In genomic region chr10:6168059-6168458, GRCh38 we compare ENCODE assay signal across 19 cellular contexts. TPM values are rescaled to one million over a fixed set of nuclear protein-coding genes. Genes with fewer than 3 reads are reported as not detected.
A peak's percentile ranks its signal among the peaks of the same experiment; 100 is the strongest.
DNase-seq lines count a peak whose midpoint lies in the region; ATAC-seq and TF ChIP-seq lines count a peak whose summit lies in the region.
"Had no signal": no experiment of that assay in that cellular context is flagged by ENCODE, and none has a peak within 500 bp of the region (broad histone marks: within the 10 kb centered on the region; RNA-seq: fewer than 3 reads in every experiment).

No MANE protein-coding gene starts in this region.

- H3K4me2 ChIP-seq in mesendoderm (ENCODE audit: low read length) (no peak overlapping the region), smooth muscle cell (peak overlapping the region; percentile 60)

- no peak overlapping the region for H2AK5ac ChIP-seq in mesendoderm (ENCODE audit: low read length)

- H3K9me3 ChIP-seq in smooth muscle cell (replicated peaks; ENCODE audit: low read depth) (no peaks in the 10 kb centered on the region), tibial nerve (no peaks in the 10 kb centered on the region)
- H3K9me3 ChIP-seq: mucosa of descending colon, ovary, uterus had no signal

- H3K36me3 Mint-ChIP-seq in activated naive CD4-positive, alpha-beta T cell treated with anti-CD3 and anti-CD28 coated beads, Interleukin-2, amount 50 U/mL, for 24 hours, result peaks cover 6% of the 10 kb centered on the region
- H3K36me3 Mint-ChIP-seq in activated naive CD4-positive, alpha-beta T cell treated with anti-CD3 and anti-CD28 coated beads, Interleukin-2, amount 10 ng/mL, durations not matched to agents 7 days and 5 days, result peaks cover 23% of the 10 kb centered on the region

- H3F3A ChIP-seq in smooth muscle cell (ENCODE audit: low read depth), result peaks cover 24% of the 10 kb centered on the region

- no peaks in the 10 kb centered on the region for H3K4me1 ChIP-seq in mesendoderm (ENCODE audit: control insufficient read depth, low read depth, low read length)
- H3K4me1 ChIP-seq in smooth muscle cell (ENCODE audit: low read depth), result peaks cover 41% of the 10 kb centered on the region
- peaks cover 0 to 82% (median 22%) of the 10 kb centered on the region in 4 donors for H3K4me1 ChIP-seq in tibial nerve

- H3K4ac ChIP-seq in mesendoderm (ENCODE audit: low read depth, low read length), result no peak overlapping the region

- no CpG with 5 or more reads among the region's 3 CpGs for WGBS in mesendoderm (ENCODE audit: extremely low coverage, insufficient coverage, low lambda C conversion rate)
- 40% methylated on average over 3 of the region's 3 CpGs for WGBS in smooth muscle cell (ENCODE audit: low lambda C conversion rate)
- 61 to 70% methylated on average over 3 of the region's 3 CpGs for WGBS in tibial nerve, 2 donors

- TF ChIP-seq EP300 in tibial nerve (IDR thresholded peaks at IDR 0.05), result no peak

- H4K8ac ChIP-seq in mesendoderm (ENCODE audit: low read depth, low read length), result no peak overlapping the region

- no peak overlapping the region for H2BK5ac ChIP-seq in mesendoderm (ENCODE audit: low read length)

- no peak overlapping the region for H3K18ac ChIP-seq in mesendoderm (ENCODE audit: low read length)

- peak overlapping the region; percentile 84 for H3K27ac Mint-ChIP-seq in activated naive CD4-positive, alpha-beta T cell treated with anti-CD3 and anti-CD28 coated beads, Interleukin-2, amount 50 U/mL, for 24 hours
- H3K27ac Mint-ChIP-seq in activated naive CD4-positive, alpha-beta T cell treated with anti-CD3 and anti-CD28 coated beads, Interleukin-2, amount 10 ng/mL, durations not matched to agents 7 days and 5 days, result no peak overlapping the region

- H3K9ac ChIP-seq in mesendoderm (ENCODE audit: low read length) (no peak overlapping the region), smooth muscle cell (ENCODE audit: low read depth) (no peak overlapping the region)

- H2BK120ac ChIP-seq in mesendoderm (ENCODE audit: low read depth, low read length), result no peak overlapping the region

- TF ChIP-seq POLR2A in Raji (IDR thresholded peaks at IDR 0.05; ENCODE audit: insufficient read depth, low read depth, low read length) (peak; percentile 33; the same call in 1 of the 2 replicates), tibial nerve (IDR thresholded peaks at IDR 0.05) (no peak)

- no peak for ATAC-seq in HG03571 (IDR thresholded peaks at IDR 0.05; ENCODE audit: unreplicated experiment)
- ATAC-seq in GM21717 (IDR thresholded peaks at IDR 0.05; ENCODE audit: unreplicated experiment), result no peak
- ATAC-seq: left colon, mucosa of descending colon had no signal

- peaks cover 79% of the 10 kb centered on the region for H3K4me1 Mint-ChIP-seq in activated naive CD4-positive, alpha-beta T cell treated with anti-CD3 and anti-CD28 coated beads, Interleukin-2, amount 50 U/mL, for 24 hours
- H3K4me1 Mint-ChIP-seq in activated naive CD4-positive, alpha-beta T cell treated with anti-CD3 and anti-CD28 coated beads, Interleukin-2, amount 10 ng/mL, durations not matched to agents 7 days and 5 days, result peaks cover 78% of the 10 kb centered on the region

- H4K5ac ChIP-seq in mesendoderm (ENCODE audit: low read length), result no peak overlapping the region

- H3K27me3 Mint-ChIP-seq in activated naive CD4-positive, alpha-beta T cell treated with anti-CD3 and anti-CD28 coated beads, Interleukin-2, amount 50 U/mL, for 24 hours, result no peaks in the 10 kb centered on the region
- no peaks in the 10 kb centered on the region for H3K27me3 Mint-ChIP-seq in activated naive CD4-positive, alpha-beta T cell treated with anti-CD3 and anti-CD28 coated beads, Interleukin-2, amount 10 ng/mL, durations not matched to agents 7 days and 5 days

- H3K79me2 ChIP-seq in mesendoderm (ENCODE audit: control insufficient read depth, insufficient read depth, low read length) (peaks cover 13% of the 10 kb centered on the region), smooth muscle cell (ENCODE audit: low read depth) (peaks cover 78% of the 10 kb centered on the region)

- DNase-seq in activated naive CD4-positive, alpha-beta T cell treated with anti-CD3 and anti-CD28 coated beads, Interleukin-2, amount 10 ng/mL, durations not matched to agents 7 days and 5 days, result no peak
- DNase-seq in mesendoderm, result no peak
- DNase-seq in smooth muscle cell (lab: John Stamatoyannopoulos, UW; ENCODE audit: unreplicated experiment), result no peak
- DNase-seq in tibial nerve (ENCODE audit: low spot score in 2 of 2), result no peak
- DNase-seq: activated gamma-delta T cell treated with Interleukin-2 at 50 U/mL for 16 hours; COR-L47; cortex of kidney; KBM-7; left colon; mucosa of descending colon; NCI-H1930; ovary; stimulated activated CD4-positive, alpha-beta T cell treated with anti-CD3 and anti-CD28 coated beads, Interleukin-2, amount 100 ng/mL, for 48 hours; uterus; WERI-Rb-1 had no signal

- H3K27me3 ChIP-seq in mesendoderm (ENCODE audit: insufficient read depth, low read length, poor library complexity) (no peaks in the 10 kb centered on the region), smooth muscle cell (ENCODE audit: low read depth) (no peaks in the 10 kb centered on the region), tibial nerve (no peaks in the 10 kb centered on the region)
- H3K27me3 ChIP-seq: ovary, uterus had no signal

- no peaks in the 10 kb centered on the region for H3K9me3 Mint-ChIP-seq in activated naive CD4-positive, alpha-beta T cell treated with anti-CD3 and anti-CD28 coated beads, Interleukin-2, amount 50 U/mL, for 24 hours
- no peaks in the 10 kb centered on the region for H3K9me3 Mint-ChIP-seq in activated naive CD4-positive, alpha-beta T cell treated with anti-CD3 and anti-CD28 coated beads, Interleukin-2, amount 10 ng/mL, durations not matched to agents 7 days and 5 days

- no peak overlapping the region for H3K23ac ChIP-seq in mesendoderm (ENCODE audit: low read length)

- no peaks in the 10 kb centered on the region for H3K36me3 ChIP-seq in mesendoderm (ENCODE audit: control insufficient read depth, insufficient read depth, low read length)
- no peaks in the 10 kb centered on the region for H3K36me3 ChIP-seq in smooth muscle cell (ENCODE audit: low read depth)
- peaks cover 0 to 16% (median 0%) of the 10 kb centered on the region in 3 donors for H3K36me3 ChIP-seq in tibial nerve
- H3K36me3 ChIP-seq: ovary, uterus, WERI-Rb-1 had no signal

- no peak overlapping the region for H3K27ac ChIP-seq in mesendoderm (ENCODE audit: low read depth, low read length)
- H3K27ac ChIP-seq in smooth muscle cell (ENCODE audit: low read depth), result peak overlapping the region; percentile 62
- peak overlapping the region in 2 of 4 donors; percentile 11 to 26 for H3K27ac ChIP-seq in tibial nerve
- H3K27ac ChIP-seq: ovary, uterus, WERI-Rb-1 had no signal

- TF ChIP-seq CTCF in smooth muscle cell (IDR thresholded peaks at IDR 0.05; ENCODE audit: borderline replicate concordance, insufficient read depth, poor library complexity, severe bottlenecking), result no peak
- no peak for TF ChIP-seq CTCF in tibial nerve (IDR thresholded peaks at IDR 0.05)

- H3K4me3 ChIP-seq in mesendoderm (ENCODE audit: low read length) (no peak overlapping the region), smooth muscle cell (no peak overlapping the region), tibial nerve (no peak overlapping the region)
- H3K4me3 ChIP-seq: mucosa of descending colon, ovary, uterus had no signal

- H2BK15ac ChIP-seq in mesendoderm (replicated peaks; ENCODE audit: low read depth), result no peak overlapping the region

- CTCF ChIA-PET in activated naive CD4-positive, alpha-beta T cell treated with anti-CD3 and anti-CD28 coated beads, Interleukin-2, amount 10 ng/mL, durations not matched to agents 7 days and 5 days (lab: Charles Lee), result interaction anchor here (0.6 to 2.3 kb wide), 7 partner anchors 16 to 538 kb away, joined by 3 to 11 read pairs (median 5); partner anchors contain the start of gene PFKFB3

- no peak overlapping the region for H2AFZ ChIP-seq in smooth muscle cell (ENCODE audit: low read depth)

- H4K20me1 ChIP-seq in smooth muscle cell (ENCODE audit: low read depth), result peaks cover 19% of the 10 kb centered on the region

- peak overlapping the region; percentile 34 for H3K56ac ChIP-seq in mesendoderm (ENCODE audit: low read length)

- peaks cover 25% of the 10 kb centered on the region for H3K79me1 ChIP-seq in mesendoderm (ENCODE audit: low read length)

- no peak overlapping the region for H3K4me3 Mint-ChIP-seq in activated naive CD4-positive, alpha-beta T cell treated with anti-CD3 and anti-CD28 coated beads, Interleukin-2, amount 50 U/mL, for 24 hours
- H3K4me3 Mint-ChIP-seq in activated naive CD4-positive, alpha-beta T cell treated with anti-CD3 and anti-CD28 coated beads, Interleukin-2, amount 10 ng/mL, durations not matched to agents 7 days and 5 days, result no peak overlapping the region

RNA-seq across cellular contexts. Expression of gene PFKFB3, which starts 34.7 kb away (rescaled TPM):
- polyA plus RNA-seq in mesendoderm (2013, experiment 1 of 2), result 18.7 TPM
- 18.7 TPM for polyA plus RNA-seq in mesendoderm (2013, experiment 2 of 2)
- total RNA-seq in smooth muscle cell (45.7 and 61.3 TPM in 2 replicates), tibial nerve (100 to 1,000 TPM in 2 of 4 donors, 10 to 100 TPM in 2; 72.0 to 183 (median 98.7) TPM)
- 68.3 and 73.4 TPM in 2 replicates for polyA plus RNA-seq in smooth muscle cell
